2 cellular contexts compared by ENCODE assay signal in genomic region chrX:71017396-71017939, GRCh38.
TF ChIP-seq lines count a peak whose summit lies in the region.

No MANE protein-coding gene starts in this region.

TF ChIP-seq in HCT116, 20 proteins besides CTCF, POLR2A, EP300 and RAD21:
- TF ChIP-seq SIN3A (IDR thresholded peaks at IDR 0.05; ENCODE audit: low read depth) = no peak
- no peak for TF ChIP-seq JUND (IDR thresholded peaks at IDR 0.05)
- TF ChIP-seq ZBTB33 (IDR thresholded peaks at IDR 0.05; ENCODE audit: extremely low read depth, insufficient replicate concordance, low read length) = no peak
- no peak for TF ChIP-seq CEBPB (IDR thresholded peaks at IDR 0.05; ENCODE audit: low read depth)
- TF ChIP-seq TCF7L2 (IDR thresholded peaks at IDR 0.05; ENCODE audit: borderline replicate concordance, extremely low read depth, insufficient read depth, insufficient read length) = no peak
- TF ChIP-seq SRF (IDR thresholded peaks at IDR 0.05; ENCODE audit: low read depth) = no peak

TF ChIP-seq in endothelial cell of umbilical vein, 7 proteins besides CTCF, POLR2A, EP300 and RAD21:
- TF ChIP-seq POLR2AphosphoS5 (IDR thresholded peaks at IDR 0.05; ENCODE audit: insufficient read depth, low read depth, low read length) (no peak), MYC (IDR thresholded peaks at IDR 0.05; ENCODE audit: low read depth, low read length) (no peak), EZH2 (IDR thresholded peaks at IDR 0.05; ENCODE audit: borderline replicate concordance, low read depth, low read length, severe bottlenecking) (no peak), FOS (IDR thresholded peaks at IDR 0.05; ENCODE audit: borderline replicate concordance, insufficient read depth, low read length) (no peak), JUN (IDR thresholded peaks at IDR 0.05; ENCODE audit: borderline replicate concordance, insufficient read depth, insufficient read length, low read depth) (no peak), MAX (IDR thresholded peaks at IDR 0.05; ENCODE audit: insufficient read depth, insufficient read length) (no peak), GATA2 (IDR thresholded peaks at IDR 0.05; ENCODE audit: insufficient read depth, insufficient read length, low read depth, low read length) (no peak)
